Comparison of ENCODE assay signal across 7 cellular contexts in the genomic region with DNA sequence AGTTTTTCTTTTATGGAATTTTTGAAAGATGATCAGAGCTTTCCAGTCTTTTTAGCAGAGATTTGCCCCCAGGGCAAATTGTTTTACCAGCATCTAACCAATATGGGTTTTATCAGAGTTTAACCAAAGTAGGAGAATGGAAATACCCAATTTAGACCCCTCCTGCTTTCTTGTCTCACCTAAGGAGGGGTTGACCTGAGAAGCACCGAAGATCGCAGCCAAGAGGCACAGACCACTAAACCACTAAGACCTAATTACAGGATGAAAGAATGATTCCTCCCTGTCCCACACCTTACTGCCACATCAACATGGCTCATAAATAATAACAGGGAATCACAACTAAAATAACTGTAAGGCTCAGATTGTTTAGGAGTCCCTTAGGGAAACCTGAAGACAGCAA.
"Had no signal": no experiment of that assay in that cellular context is flagged by ENCODE, and none has a peak within 500 bp of the region (broad histone marks: within the 10 kb centered on the region; RNA-seq: fewer than 3 reads in every experiment).

No MANE protein-coding gene starts in this region.

- FAIRE-seq: GM12878, GM12891, GM12892, GM18507, GM19239 had no signal

- DNase-seq: GDM1, GF-D8 had no signal

- ATAC-seq: GM12878 had no signal

- H3K4me3 ChIP-seq: GM12878 had no signal
